2 cellular contexts compared by ENCODE assay signal in genomic region chrX:15511563-15511962, GRCh38.
TF ChIP-seq lines count a peak whose summit lies in the region.

No MANE protein-coding gene starts in this region.

TF ChIP-seq in A549, 52 proteins besides CTCF, POLR2A, EP300 and RAD21 (continued from another document):
- TF ChIP-seq BCL3 (IDR thresholded peaks at IDR 0.05): no peak
TF ChIP-seq in A549: peak in this region for 0.

TF ChIP-seq in GM23338, 12 proteins besides CTCF, POLR2A, EP300 and RAD21 (continued from another document):
- TF ChIP-seq ETS1 (IDR thresholded peaks at IDR 0.05) (no peak), POLR2AphosphoS5 (IDR thresholded peaks at IDR 0.05; ENCODE audit: low read depth) (no peak), STAT1 (IDR thresholded peaks at IDR 0.05; ENCODE audit: unreplicated experiment) (no peak), JUNB (IDR thresholded peaks at IDR 0.05; ENCODE audit: unreplicated experiment) (no peak), EZH2 (IDR thresholded peaks at IDR 0.05; ENCODE audit: low read depth, unreplicated experiment) (no peak), REST (IDR thresholded peaks at IDR 0.05; ENCODE audit: unreplicated experiment) (no peak), ZNF462 (CRISPR knock-in tag; IDR thresholded peaks at IDR 0.05) (no peak), CREB1 (CRISPR knock-in tag; IDR thresholded peaks at IDR 0.05; ENCODE audit: low read depth) (no peak), ZNF114 (CRISPR knock-in tag; IDR thresholded peaks at IDR 0.05) (no peak), NANOG (IDR thresholded peaks at IDR 0.05; ENCODE audit: borderline replicate concordance) (no peak), ZNF331 (CRISPR knock-in tag; IDR thresholded peaks at IDR 0.05; ENCODE audit: low read depth) (no peak)
